8 cellular contexts compared by ENCODE assay signal in the genomic region with DNA sequence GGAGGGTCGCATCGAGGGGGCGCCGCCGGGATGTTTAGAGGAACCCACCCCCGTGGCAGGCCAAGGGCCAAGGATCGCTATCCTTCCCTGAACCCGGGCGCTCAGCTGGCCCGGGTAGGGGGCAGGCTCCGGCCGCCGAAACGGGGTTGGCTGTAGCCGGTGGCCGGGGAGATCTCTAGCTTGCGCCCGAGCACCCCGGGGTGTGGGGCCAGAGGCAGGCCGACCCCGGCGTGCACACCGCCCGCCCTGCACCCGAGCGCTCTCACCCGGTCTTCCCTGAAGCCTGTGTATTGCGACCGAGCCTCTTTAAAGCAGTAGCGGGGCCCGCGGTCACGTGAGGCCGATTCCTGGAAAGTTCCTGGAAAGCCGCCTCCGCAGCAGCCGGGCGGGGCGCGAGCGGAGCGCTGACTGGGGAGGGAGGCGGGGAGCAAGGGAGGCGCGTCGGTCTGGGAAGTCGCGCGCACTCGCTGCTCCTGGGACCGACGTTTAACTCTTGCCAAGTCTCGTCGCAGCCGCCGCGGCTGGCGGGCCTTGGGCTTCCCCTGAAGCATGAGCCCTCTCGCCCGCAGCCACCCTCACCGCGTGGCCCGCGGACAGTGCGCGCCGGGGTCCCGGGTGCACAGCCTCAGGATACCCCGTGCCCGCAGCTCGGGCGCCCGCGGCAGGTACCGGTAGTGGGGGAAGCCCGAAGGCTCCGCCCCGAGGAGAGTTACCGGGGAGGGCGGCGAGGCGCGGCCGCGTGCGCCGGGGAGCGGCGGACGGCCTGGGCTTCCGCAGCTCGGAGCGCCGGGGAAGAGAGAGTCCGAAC. TPM values are rescaled to one million over a fixed set of nuclear protein-coding genes. Genes with fewer than 3 reads are reported as not detected.
DNase-seq lines count a peak whose midpoint lies in the region; ATAC-seq and TF ChIP-seq lines count a peak whose summit lies in the region.

No MANE protein-coding gene starts in this region.

- H3K9ac ChIP-seq in BLaER1 = peak overlapping the region; percentile 60

- no peaks in the 10 kb centered on the region for H3K9me3 ChIP-seq in BLaER1

- peak; percentile 16 for TF ChIP-seq POLR2A in GM19193 (IDR thresholded peaks at IDR 0.05; ENCODE audit: extremely low read depth, insufficient read depth, insufficient read length)

- no peaks in the 10 kb centered on the region for H3K36me3 ChIP-seq in BLaER1

- H3K4me3 ChIP-seq in BLaER1 = peak overlapping the region; percentile 72

- H3K27me3 ChIP-seq in BLaER1 = peaks cover 91% of the 10 kb centered on the region

- peaks cover 39% of the 10 kb centered on the region for H3K4me1 ChIP-seq in BLaER1

- H4K20me1 ChIP-seq in BLaER1 = peaks cover 59% of the 10 kb centered on the region

- peak overlapping the region; percentile 41; the same call in 1 of the 2 replicates for H3K27ac ChIP-seq in BLaER1

- peak overlapping the region; percentile 100 for H3K4me2 ChIP-seq in BLaER1

- DNase-seq in NCI-H748 treated with DMSO at 0.1 percent for 48 hours (lab: John Stamatoyannopoulos, UW) (peak; percentile 58), lung microvascular endothelial cell (ENCODE audit: low read depth in 2 of 2) (peak; percentile 95 to 99)
- peak; percentile 68 to 80 for DNase-seq in activated CD8-positive, alpha-beta memory T cell treated with anti-CD3 and anti-CD28 coated beads for 1 hour (ENCODE audit: extremely low read depth in 1 of 2, low read depth in 1 of 2)
- peak; percentile 66 for DNase-seq in effector CD4-positive, alpha-beta T cell
- DNase-seq in stimulated activated CD4-positive, alpha-beta T cell treated with anti-CD3 and anti-CD28 coated beads, TNF-alpha, amount 100 ng/mL, for 4 hours (ENCODE audit: low read depth in 3 of 3) = peak; percentile 83 to 89 (median 89)

- peak; percentile 53 for ATAC-seq in HG03432 (IDR thresholded peaks at IDR 0.05; ENCODE audit: unreplicated experiment)

RNA-seq across cellular contexts. Expression of a gene that starts 1.7 kb away (rescaled TPM):
- total RNA-seq in lung microvascular endothelial cell = 45.5 and 72.4 TPM in 2 replicates

Comparison
In these comparisons a context has a peak if more than half of its experiments do, and no peak if none do; other contexts are left out.
1. Peak in every context shown above with its lines: DNase-seq, ATAC-seq, H3K4me3 ChIP-seq and H3K27ac ChIP-seq.